8 cellular contexts compared by ENCODE assay signal in genomic region chr5:57173318-57174127, GRCh38. TPM values are rescaled to one million over a fixed set of nuclear protein-coding genes. Genes with fewer than 3 reads are reported as not detected.
DNase-seq lines count a peak whose midpoint lies in the region; ATAC-seq, FAIRE-seq and TF ChIP-seq lines count a peak whose summit lies in the region.

GPBP1 (plus strand) TSS chr5:57174059; CDS start chr5:57214131, 40,072 bp downstream.

- no peaks in the 10 kb centered on the region for H3K27me3 ChIP-seq in endothelial cell of umbilical vein (ENCODE audit: control insufficient read depth in 2 of 2, insufficient read depth in 2 of 2, low read length in 2 of 2)

- peaks cover 32% of the 10 kb centered on the region for H3K36me3 ChIP-seq in OCI-LY7 (ENCODE audit: insufficient read depth, low read length)
- no peaks in the 10 kb centered on the region for H3K36me3 ChIP-seq in endothelial cell of umbilical vein (ENCODE audit: control insufficient read depth in 2 of 2, extremely low read depth in 1 of 2, insufficient read depth in 2 of 2, low read length in 2 of 2)

- POLR2A ChIA-PET in OCI-LY7 (lab: Charles Lee), result interaction anchor here (0.5 to 1.1 kb wide), 12 partner anchors 10 to 1176 kb away, joined by 3 to 9 read pairs (median 4); partner anchors contain the start of gene SETD9
- POLR2A ChIA-PET in endothelial cell of umbilical vein (lab: Charles Lee), result interaction anchor here (1.0 kb wide), 1 partner anchor 38 kb away, joined by 3 read pairs; no protein-coding TSS in a partner anchor

- no peak for TF ChIP-seq POLR2A in endothelial cell of umbilical vein (IDR thresholded peaks at IDR 0.05; ENCODE audit: low read depth, low read length)

- peak within 1 kb of the TSS; percentile 99 for H3K9ac ChIP-seq in endothelial cell of umbilical vein (replicated peaks; ENCODE audit: extremely low read depth, insufficient read depth, low read length)

- H2AFZ ChIP-seq in OCI-LY7 (ENCODE audit: low read length) (peak within 1 kb of the TSS; percentile 97), endothelial cell of umbilical vein (ENCODE audit: low read depth, low read length) (peak within 1 kb of the TSS; percentile 93)

- DNase-seq in D721Med (ENCODE audit: insufficient read length, low spot score) (peak; percentile 80), HuH-7.5 (ENCODE audit: low spot score) (peak; percentile 73), OCI-LY7 (ENCODE audit: low spot score) (peak; percentile 96), activated T-cell treated with anti-CD3 and anti-CD28 coated beads for 1 hour (ENCODE audit: low read depth) (peak; percentile 95), endothelial cell of umbilical vein (ENCODE audit: low read depth, low spot score) (peak; percentile 99), middle frontal gyrus (ENCODE audit: extremely low spot score, low spot score) (peak; percentile 94)
- DNase-seq in stimulated activated CD8-positive, alpha-beta memory T cell treated with anti-CD3 and anti-CD28 coated beads, Interleukin-2, amount 100 ng/mL, for 48 hours (ENCODE audit: low read depth in 2 of 2), result peak; percentile 94 to 96

- no peaks in the 10 kb centered on the region for H3K9me3 ChIP-seq in OCI-LY7 (ENCODE audit: low read length)
- no peaks in the 10 kb centered on the region for H3K9me3 ChIP-seq in endothelial cell of umbilical vein (replicated peaks; ENCODE audit: control insufficient read depth, insufficient read depth, low read length)

- BruUV-seq in OCI-LY7 (replicated peaks; lab: Mats Ljungman, UMichigan) (no TSS peak), endothelial cell of umbilical vein (replicated peaks; lab: Mats Ljungman, UMichigan) (no TSS peak)

- intact Hi-C loops in OCI-LY7 (cut with micrococcal nuclease; ENCODE audit: unreplicated experiment) (loop anchor here (1.0 to 10.0 kb wide), 6 partner anchors 15 to 489 kb away; partner anchors contain the start of genes MAP3K1 and SETD9), endothelial cell of umbilical vein (cut with micrococcal nuclease) (loop anchor here (1.0 to 10.0 kb wide), 6 partner anchors 47 to 1289 kb away; partner anchors contain the start of genes MAP3K1 and PLK2)

- dilution Hi-C loops in endothelial cell of umbilical vein (cut with MboI; ENCODE audit: extremely low pct_ligation_motif_present, low sequenced_read_pairs), result no loop called here

- H3K9me1 ChIP-seq in endothelial cell of umbilical vein (replicated peaks; ENCODE audit: control insufficient read depth, extremely low read depth, insufficient read depth, low read length), result no peaks in the 10 kb centered on the region

- peak within 1 kb of the TSS; percentile 93 for H3K4me3 ChIP-seq in OCI-LY7 (ENCODE audit: low read depth, low read length, poor library complexity, severe bottlenecking)
- peak within 1 kb of the TSS; percentile 77 to 96 (median 86) for H3K4me3 ChIP-seq in endothelial cell of umbilical vein (replicated peaks in 1 of 3; ENCODE audit: insufficient read depth in 1 of 3, low read depth in 1 of 3, low read length in 3 of 3)

- CTCF ChIA-PET in OCI-LY7 (lab: Charles Lee; ENCODE audit: unreplicated experiment), result interaction anchor here (0.5 to 1.1 kb wide), 4 partner anchors 15 to 680 kb away, joined by 3 to 5 read pairs (median 3); no protein-coding TSS in a partner anchor
- CTCF ChIA-PET in endothelial cell of umbilical vein (lab: Charles Lee), result interaction anchor here (0.6 to 1.7 kb wide), 7 partner anchors 10 to 273 kb away, joined by 3 to 10 read pairs (median 3); no protein-coding TSS in a partner anchor

- H3K79me2 ChIP-seq in OCI-LY7 (ENCODE audit: insufficient read depth, low read depth, low read length) (peaks cover 60% of the 10 kb centered on the region), endothelial cell of umbilical vein (ENCODE audit: control insufficient read depth, insufficient read depth, low read length) (peaks cover 45% of the 10 kb centered on the region)

- H4K20me1 ChIP-seq in OCI-LY7 (ENCODE audit: insufficient read depth, low read length) (peaks cover 36% of the 10 kb centered on the region), endothelial cell of umbilical vein (replicated peaks; ENCODE audit: control insufficient read depth, extremely low read depth, insufficient read depth, low read length) (peaks cover 12% of the 10 kb centered on the region)

- H3K4me2 ChIP-seq in OCI-LY7 (ENCODE audit: low read length) (peak within 1 kb of the TSS; percentile 99), endothelial cell of umbilical vein (ENCODE audit: insufficient read depth, low read length) (peak within 1 kb of the TSS; percentile 99)

- H3K27ac ChIP-seq in OCI-LY7 (ENCODE audit: low read depth, low read length, poor library complexity, severe bottlenecking) (peak within 1 kb of the TSS; percentile 93), endothelial cell of umbilical vein (ENCODE audit: insufficient read depth, low read depth, low read length) (peak within 1 kb of the TSS; percentile 94)

- no peak for TF ChIP-seq CTCF in D721Med (IDR thresholded peaks at IDR 0.05; ENCODE audit: insufficient read depth, missing control alignments)
- peak; percentile 3; the same call in 1 of the 2 replicates for TF ChIP-seq CTCF in OCI-LY7 (conservative IDR thresholded peaks at IDR 0.05; ENCODE audit: low read length)
- peak in 1 of 2 donors; percentile 1 for TF ChIP-seq CTCF in endothelial cell of umbilical vein (IDR thresholded peaks at IDR 0.05; ENCODE audit: extremely low read depth in 1 of 2, insufficient read depth in 1 of 2, low read depth in 1 of 2, low read length in 2 of 2)

- FAIRE-seq in D721Med (lab: Jason Lieb, UNC) (no peak), endothelial cell of umbilical vein (lab: Jason Lieb, UNC) (peak; percentile 99)

- H3K9me2 ChIP-seq in OCI-LY7 (ENCODE audit: insufficient read depth, low read length), result no peaks in the 10 kb centered on the region

- H3K4me1 ChIP-seq in OCI-LY7 (ENCODE audit: insufficient read depth, low read length, poor library complexity, severe bottlenecking) (peaks cover 11% of the 10 kb centered on the region), endothelial cell of umbilical vein (ENCODE audit: control insufficient read depth, extremely low read depth, insufficient read depth, low read length) (peaks cover 33% of the 10 kb centered on the region)

- peak; percentile 56 for ATAC-seq in GM21526 (IDR thresholded peaks at IDR 0.05; ENCODE audit: low FRiP score, unreplicated experiment)

TF ChIP-seq in endothelial cell of umbilical vein, 7 proteins besides CTCF, POLR2A, EP300 and RAD21:
- TF ChIP-seq JUN (IDR thresholded peaks at IDR 0.05; ENCODE audit: borderline replicate concordance, insufficient read depth, insufficient read length, low read depth) (no peak), GATA2 (IDR thresholded peaks at IDR 0.05; ENCODE audit: insufficient read depth, insufficient read length, low read depth, low read length) (no peak), MYC (IDR thresholded peaks at IDR 0.05; ENCODE audit: low read depth, low read length) (no peak), MAX (IDR thresholded peaks at IDR 0.05; ENCODE audit: insufficient read depth, insufficient read length) (no peak), FOS (IDR thresholded peaks at IDR 0.05; ENCODE audit: borderline replicate concordance, insufficient read depth, low read length) (no peak), POLR2AphosphoS5 (IDR thresholded peaks at IDR 0.05; ENCODE audit: insufficient read depth, low read depth, low read length) (peak; percentile 49), EZH2 (IDR thresholded peaks at IDR 0.05; ENCODE audit: borderline replicate concordance, low read depth, low read length, severe bottlenecking) (no peak)

RNA-seq across cellular contexts. Expression of gene GPBP1, which starts in this region (rescaled TPM):
- total RNA-seq in OCI-LY7 (2014; rRNA removed; shearing (Covaris generic)), result 77.0 and 96.6 TPM in 2 replicates
- total RNA-seq in OCI-LY7 (2022) (99.2 and 109 TPM in 2 replicates), endothelial cell of umbilical vein (48.2 and 57.4 TPM in 2 replicates)
- polyA plus RNA-seq in endothelial cell of umbilical vein, result 8.7 and 11.7 TPM in 2 replicates
- 23.1 and 24.7 TPM in 2 replicates for polyA plus RNA-seq in endothelial cell of umbilical vein (2011; cell fraction: cytosol; rRNA removed)
- 46.3 and 68.2 TPM in 2 replicates for polyA plus RNA-seq in endothelial cell of umbilical vein (2011; cell fraction: nucleus; rRNA removed)
- 33.7 and 39.6 TPM in 2 replicates for polyA plus RNA-seq in endothelial cell of umbilical vein (2012)
- 14.3 and 17.8 TPM in 2 replicates for polyA minus RNA-seq in endothelial cell of umbilical vein
- 18.6 TPM for polyA minus RNA-seq in endothelial cell of umbilical vein (2011; cell fraction: cytosol; rRNA and poly(A)+ RNA removed)
- polyA minus RNA-seq in endothelial cell of umbilical vein (2011; cell fraction: nucleus; rRNA and poly(A)+ RNA removed), result 31.6 and 45.9 TPM in 2 replicates

Comparison
In these comparisons a context has a peak if more than half of its experiments do, and no peak if none do; other contexts are left out.
1. Peak in every context shown above with its lines: DNase-seq, ATAC-seq, H3K4me3 ChIP-seq and H3K27ac ChIP-seq.